ENCODE assay signal across 19 cellular contexts in genomic region chr3:45347329-45348000, GRCh38.
"Had no signal": no experiment of that assay in that cellular context is flagged by ENCODE, and none has a peak within 500 bp of the region (broad histone marks: within the 10 kb centered on the region; RNA-seq: fewer than 3 reads in every experiment).

No MANE protein-coding gene starts in this region.

- H3K4me3 Mint-ChIP-seq: activated CD4-positive, alpha-beta T cell treated with anti-CD3 and anti-CD28 coated beads, Interleukin-2, amount 10 ng/mL, durations not matched to agents 7 days and 5 days; activated naive CD4-positive, alpha-beta T cell treated with anti-CD3 and anti-CD28 coated beads, Interleukin-2, amount 50 U/mL, for 24 hours; effector memory CD8-positive, alpha-beta T cell; nephron progenitor cell had no signal

- H3K4me1 ChIP-seq: left lung, tibial nerve, uterus had no signal

- DNase-seq: activated CD4-positive, alpha-beta T cell treated with anti-CD3 and anti-CD28 coated beads, Interleukin-2, amount 10 ng/mL, durations not matched to agents 7 days and 5 days; activated CD8-positive, alpha-beta memory T cell treated with anti-CD3 and anti-CD28 coated beads, Interleukin-2, amount 50 U/mL, for 48 hours; activated effector memory CD4-positive, alpha-beta T cell treated with anti-CD3 and anti-CD28 coated beads, Interleukin-2, amount 50 U/mL, for 16 hours; activated T-cell treated with anti-CD3 and anti-CD28 coated beads, Interleukin-2, amount 50 U/mL, for 48 hours; effector memory CD8-positive, alpha-beta T cell; left lung; midbrain; nephron progenitor cell; occipital lobe; posterior cingulate gyrus; retina; stimulated activated CD4-positive, alpha-beta T cell treated with anti-CD3 and anti-CD28 coated beads, Interleukin-12 subunit alpha, Interleukin-12 subunit beta, amount 100 ng/mL, for 4 hours; stimulated activated CD4-positive, alpha-beta T cell treated with anti-CD3 and anti-CD28 coated beads, Interleukin-1b, Interleukin-23, amount 100 ng/mL, for 48 hours; stimulated activated CD8-positive, alpha-beta memory T cell treated with anti-CD3 and anti-CD28 coated beads, Interleukin-4, amount 100 ng/mL, for 48 hours; stimulated activated naive CD4-positive, alpha-beta T cell; uterus had no signal

- H3K36me3 Mint-ChIP-seq: activated naive CD4-positive, alpha-beta T cell treated with anti-CD3 and anti-CD28 coated beads, Interleukin-2, amount 50 U/mL, for 24 hours had no signal

- H3K4me3 ChIP-seq: cardiac muscle cell, left lung, tibial nerve, uterus had no signal

- H3K27ac ChIP-seq: cardiac muscle cell, left lung, tibial nerve, uterus had no signal

- H3K27ac Mint-ChIP-seq: activated CD4-positive, alpha-beta T cell treated with anti-CD3 and anti-CD28 coated beads, Interleukin-2, amount 10 ng/mL, durations not matched to agents 7 days and 5 days; activated naive CD4-positive, alpha-beta T cell treated with anti-CD3 and anti-CD28 coated beads, Interleukin-2, amount 50 U/mL, for 24 hours; effector memory CD8-positive, alpha-beta T cell; nephron progenitor cell had no signal

- H3K9me3 Mint-ChIP-seq: activated CD4-positive, alpha-beta T cell treated with anti-CD3 and anti-CD28 coated beads, Interleukin-2, amount 10 ng/mL, durations not matched to agents 7 days and 5 days; activated naive CD4-positive, alpha-beta T cell treated with anti-CD3 and anti-CD28 coated beads, Interleukin-2, amount 50 U/mL, for 24 hours; effector memory CD8-positive, alpha-beta T cell had no signal

- H3K36me3 ChIP-seq: cardiac muscle cell, left lung, tibial nerve, uterus had no signal

- H3K27me3 Mint-ChIP-seq: activated naive CD4-positive, alpha-beta T cell treated with anti-CD3 and anti-CD28 coated beads, Interleukin-2, amount 50 U/mL, for 24 hours had no signal

- H3K4me1 Mint-ChIP-seq: activated CD4-positive, alpha-beta T cell treated with anti-CD3 and anti-CD28 coated beads, Interleukin-2, amount 10 ng/mL, durations not matched to agents 7 days and 5 days; activated naive CD4-positive, alpha-beta T cell treated with anti-CD3 and anti-CD28 coated beads, Interleukin-2, amount 50 U/mL, for 24 hours; nephron progenitor cell had no signal

- H3K9me3 ChIP-seq: left lung, uterus had no signal

- H3K27me3 ChIP-seq: cardiac muscle cell, left lung, tibial nerve, uterus had no signal
